In genomic region chr17:35460354-35460851, GRCh38 we compare ENCODE assay signal across 9 cellular contexts. TPM values are rescaled to one million over a fixed set of nuclear protein-coding genes. Genes with fewer than 3 reads are reported as not detected.
A peak's percentile ranks its signal among the peaks of the same experiment; 100 is the strongest.
DNase-seq lines count a peak whose midpoint lies in the region; ATAC-seq, FAIRE-seq and TF ChIP-seq lines count a peak whose summit lies in the region.
"Had no signal": no experiment of that assay in that cellular context is flagged by ENCODE, and none has a peak within 500 bp of the region (broad histone marks: within the 10 kb centered on the region; RNA-seq: fewer than 3 reads in every experiment).

No MANE protein-coding gene starts in this region.

- no peaks in the 10 kb centered on the region for H3K79me1 ChIP-seq in mesenchymal stem cell (replicated peaks; ENCODE audit: low read length, poor library complexity, severe bottlenecking)

- no peaks in the 10 kb centered on the region for H3K9me3 ChIP-seq in body of pancreas
- no peaks in the 10 kb centered on the region for H3K9me3 ChIP-seq in mesenchymal stem cell (ENCODE audit: control insufficient read depth, low read length)

- peak; percentile 74 for ATAC-seq in HG03103 (IDR thresholded peaks at IDR 0.05; ENCODE audit: low read depth, unreplicated experiment)
- ATAC-seq in body of pancreas = peak; percentile 100

- H2BK12ac ChIP-seq in mesenchymal stem cell (ENCODE audit: low read length in 2 of 2) = no peak overlapping the region

- intact Hi-C loops in body of pancreas (cut with DNase I) = no loop called here

- no peak overlapping the region for H3K9ac ChIP-seq in mesenchymal stem cell (ENCODE audit: low read length)

- H3K4me1 ChIP-seq in body of pancreas = peaks cover 5% of the 10 kb centered on the region
- H3K4me1 ChIP-seq in mesenchymal stem cell (ENCODE audit: control insufficient read depth, insufficient read depth, low read depth, low read length) = peaks cover 5% of the 10 kb centered on the region

- DNase-seq in NCI-H82 (lab: John Stamatoyannopoulos, UW) (peak; percentile 50), NCI-H82 treated with DMSO at 0.1 percent for 48 hours (lab: John Stamatoyannopoulos, UW; ENCODE audit: unreplicated experiment) (no peak), SW480 (ENCODE audit: low spot score) (peak; percentile 85), body of pancreas (peak; percentile 75 to 87 (median 79)), mesenchymal stem cell (no peak), urothelium cell line (ENCODE audit: low spot score) (no peak)
- DNase-seq in stimulated activated naive CD4-positive, alpha-beta T cell (lab: John Stamatoyannopoulos, UW) = peak; percentile 15 to 67 (median 48)

- H4K8ac ChIP-seq in mesenchymal stem cell (ENCODE audit: low read length) = no peak overlapping the region

- no peak overlapping the region for H2BK15ac ChIP-seq in mesenchymal stem cell (ENCODE audit: low read depth, poor library complexity, severe bottlenecking)

- no peak for FAIRE-seq in urothelium cell line (lab: Jason Lieb, UNC)

- H2AFZ ChIP-seq in mesenchymal stem cell (ENCODE audit: low read depth, low read length) = no peak overlapping the region

- H4K91ac ChIP-seq in mesenchymal stem cell (ENCODE audit: low read length) = no peak overlapping the region

- no peak overlapping the region for H2BK5ac ChIP-seq in mesenchymal stem cell (ENCODE audit: low read depth, low read length, poor library complexity, severe bottlenecking)

- H3K27me3 ChIP-seq in body of pancreas (no peaks in the 10 kb centered on the region), mesenchymal stem cell (ENCODE audit: control insufficient read depth in 1 of 2, insufficient read depth in 1 of 2, low read length in 2 of 2) (peaks cover 53 to 56% of the 10 kb centered on the region in 2 experiments)

- H3K4ac ChIP-seq in mesenchymal stem cell (ENCODE audit: low read depth in 1 of 2, low read length in 2 of 2) = no peak overlapping the region

- no peaks in the 10 kb centered on the region for H3K36me3 ChIP-seq in body of pancreas (replicated peaks in 1 of 2; ENCODE audit: insufficient read depth in 1 of 2, low read depth in 2 of 2)
- H3K36me3 ChIP-seq in mesenchymal stem cell (ENCODE audit: control insufficient read depth in 1 of 2, insufficient read depth in 2 of 2, low read depth in 1 of 2, low read length in 2 of 2) = no peaks in the 10 kb centered on the region

- H2BK120ac ChIP-seq in mesenchymal stem cell (ENCODE audit: low read depth, low read length) = no peak overlapping the region

- WGBS in body of pancreas, 2 donors = 6 to 25% methylated on average over 18 to 43 of the region's 44 CpGs
- WGBS in mesenchymal stem cell = 3% methylated on average over 40 of the region's 44 CpGs

- peak overlapping the region in 2 of 4 donors; percentile 38 to 58 for H3K27ac ChIP-seq in body of pancreas
- no peak overlapping the region for H3K27ac ChIP-seq in mesenchymal stem cell (ENCODE audit: low read length, poor library complexity, severe bottlenecking)
- H3K27ac ChIP-seq: C4-2B had no signal

- H3K14ac ChIP-seq in mesenchymal stem cell (ENCODE audit: low read length in 2 of 2) = no peak overlapping the region

- no peak for TF ChIP-seq POLR2A in body of pancreas (IDR thresholded peaks at IDR 0.05)

- no peak overlapping the region for H2AK5ac ChIP-seq in mesenchymal stem cell (ENCODE audit: low read length, severe bottlenecking)

- H3K18ac ChIP-seq in mesenchymal stem cell (ENCODE audit: low read depth in 1 of 2, low read length in 2 of 2) = no peak overlapping the region

- H3K4me3 ChIP-seq in body of pancreas (no peak overlapping the region), mesenchymal stem cell (ENCODE audit: insufficient read depth in 1 of 2, low read depth in 1 of 2, low read length in 2 of 2) (peak overlapping the region; percentile 13 to 46)

- no peak overlapping the region for H3K23ac ChIP-seq in mesenchymal stem cell (ENCODE audit: low read length in 2 of 2)

- no peak for TF ChIP-seq CTCF in body of pancreas (IDR thresholded peaks at IDR 0.05)

- peak overlapping the region; percentile 41 for H3K4me2 ChIP-seq in mesenchymal stem cell (ENCODE audit: low read length, poor library complexity, severe bottlenecking)

RNA-seq across cellular contexts. Expression of gene SLFN13, which starts 11.8 kb away (rescaled TPM):
- 1 to 10 TPM; 2.1 to 2.3 TPM for total RNA-seq in body of pancreas
- 0.18 TPM for polyA plus RNA-seq in mesenchymal stem cell (2013, experiment 1 of 2)
- 0.21 TPM for polyA plus RNA-seq in mesenchymal stem cell (2013, experiment 2 of 2)

RNA-seq across cellular contexts. Expression of gene SLFN12, which starts 28.1 kb away (rescaled TPM):
- total RNA-seq in body of pancreas = 1 to 10 TPM; 4.9 to 6.0 TPM
- 10.4 TPM for polyA plus RNA-seq in mesenchymal stem cell (2013, experiment 1 of 2)
- polyA plus RNA-seq in mesenchymal stem cell (2013, experiment 2 of 2) = 10.2 TPM

Comparison
In these comparisons a context has a peak if more than half of its experiments do, and no peak if none do; other contexts are left out.
1. DNase-seq: peak in NCI-H82 (single experiment), SW480 (single experiment), body of pancreas (4 of 4) and stimulated activated naive CD4-positive, alpha-beta T cell (6 of 6); none in NCI-H82 treated with DMSO at 0.1 percent for 48 hours (single experiment), mesenchymal stem cell (single experiment) and urothelium cell line (single experiment).
2. H3K4me3 ChIP-seq: peak in mesenchymal stem cell (2 of 2); none in body of pancreas (0 of 2).